Comparison of ENCODE assay signal across 15 cellular contexts in the genomic region with DNA sequence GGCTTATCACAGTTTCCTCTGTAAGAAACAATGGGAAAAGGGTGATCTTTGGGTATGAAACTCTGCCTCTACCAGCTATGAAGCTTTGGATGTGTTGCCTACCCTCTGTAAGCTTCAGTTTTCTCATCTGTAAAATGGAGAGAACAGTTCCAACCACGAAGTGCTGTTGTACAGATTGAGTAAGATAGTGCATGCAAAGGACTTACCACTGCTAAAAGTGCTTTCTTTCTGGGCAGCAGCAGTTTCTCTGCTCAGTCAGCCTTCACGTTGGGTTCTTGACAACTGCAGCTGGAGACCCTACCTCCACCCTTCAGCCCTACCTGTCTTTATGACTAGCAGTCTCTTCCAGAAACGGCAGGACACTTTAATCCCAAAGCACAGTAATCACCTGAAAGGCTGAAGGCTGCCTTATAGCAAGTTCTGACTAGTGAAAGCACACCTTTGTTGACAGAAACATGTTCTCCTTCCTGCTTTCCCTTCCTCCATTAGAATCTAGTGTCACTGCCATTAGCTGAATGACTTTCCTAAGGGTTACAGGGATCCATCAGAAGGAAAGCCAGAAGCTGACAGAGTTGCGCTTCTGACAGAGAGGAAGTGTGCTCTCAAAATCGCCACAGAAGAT.
DNase-seq lines count a peak whose midpoint lies in the region; ATAC-seq and TF ChIP-seq lines count a peak whose summit lies in the region.
"Had no signal": no experiment of that assay in that cellular context is flagged by ENCODE, and none has a peak within 500 bp of the region (broad histone marks: within the 10 kb centered on the region; RNA-seq: fewer than 3 reads in every experiment).

No MANE protein-coding gene starts in this region.

- H3K36me3 ChIP-seq in suprapubic skin = no peaks in the 10 kb centered on the region

- no peak for TF ChIP-seq POLR2A in suprapubic skin (IDR thresholded peaks at IDR 0.05)

- H3K36me3 Mint-ChIP-seq in activated T-helper 17 cell treated with anti-CD3 and anti-CD28 coated beads, Interleukin-2, amount 50 U/mL, for 72 hours (ENCODE audit: low read depth) = no peaks in the 10 kb centered on the region
- H3K36me3 Mint-ChIP-seq: stimulated activated effector memory CD8-positive, alpha-beta T cell treated with anti-CD3 and anti-CD28 coated beads, Interleukin-12 subunit alpha, Interleukin-12 subunit beta, amount 100 ng/mL, for 72 hours had no signal

- H3K27ac ChIP-seq in suprapubic skin = peak overlapping the region; percentile 68
- H3K27ac ChIP-seq: PC-9 had no signal

- no peaks in the 10 kb centered on the region for H3K9me3 ChIP-seq in suprapubic skin

- peaks cover 3% of the 10 kb centered on the region for H3K27me3 Mint-ChIP-seq in activated T-helper 17 cell treated with anti-CD3 and anti-CD28 coated beads, Interleukin-2, amount 50 U/mL, for 72 hours
- H3K27me3 Mint-ChIP-seq: CD4-positive, alpha-beta T cell had no signal

- no peak overlapping the region for H3K27ac Mint-ChIP-seq in activated T-helper 17 cell treated with anti-CD3 and anti-CD28 coated beads, Interleukin-2, amount 50 U/mL, for 72 hours
- H3K27ac Mint-ChIP-seq: CD4-positive, alpha-beta T cell; stimulated activated effector memory CD8-positive, alpha-beta T cell treated with anti-CD3 and anti-CD28 coated beads, Interleukin-12 subunit alpha, Interleukin-12 subunit beta, amount 100 ng/mL, for 72 hours had no signal

- H3K27me3 ChIP-seq in suprapubic skin = no peaks in the 10 kb centered on the region

- DNase-seq in GM20000 (ENCODE audit: low spot score) (peak; percentile 31), islet precursor cell (peak; percentile 23), suprapubic skin (ENCODE audit: low spot score in 2 of 2) (no peak), GDM1 (lab: John Stamatoyannopoulos, UW) (no peak)
- DNase-seq: CD4-positive, alpha-beta T cell; cortex of kidney; mesendoderm; NCI-H1105; NCI-H510A; PC-9; stimulated activated CD4-positive, alpha-beta T cell treated with anti-CD3 and anti-CD28 coated beads, Interleukin-2, amount 100 ng/mL, for 48 hours had no signal

- H3K4me3 Mint-ChIP-seq in activated T-helper 17 cell treated with anti-CD3 and anti-CD28 coated beads, Interleukin-2, amount 50 U/mL, for 72 hours = no peak overlapping the region
- H3K4me3 Mint-ChIP-seq: CD4-positive, alpha-beta T cell; stimulated activated effector memory CD8-positive, alpha-beta T cell treated with anti-CD3 and anti-CD28 coated beads, Interleukin-12 subunit alpha, Interleukin-12 subunit beta, amount 100 ng/mL, for 72 hours had no signal

- no peak for TF ChIP-seq CTCF in GM20000 (IDR thresholded peaks at IDR 0.05; ENCODE audit: extremely low read depth, missing control alignments)
- TF ChIP-seq CTCF in suprapubic skin (IDR thresholded peaks at IDR 0.05) = no peak

- H3K4me1 ChIP-seq in suprapubic skin = peaks cover 56% of the 10 kb centered on the region

- ATAC-seq in activated T-helper 17 cell treated with anti-CD3 and anti-CD28 coated beads, Interleukin-2, amount 50 U/mL, for 72 hours (replicated peaks) = peak; percentile 23
- no peak for ATAC-seq in GM18519 (IDR thresholded peaks at IDR 0.05; ENCODE audit: low FRiP score, unreplicated experiment)
- ATAC-seq in HG03159 (IDR thresholded peaks at IDR 0.05; ENCODE audit: unreplicated experiment) = no peak
- ATAC-seq: stimulated activated effector memory CD8-positive, alpha-beta T cell treated with anti-CD3 and anti-CD28 coated beads, Interleukin-12 subunit alpha, Interleukin-12 subunit beta, amount 100 ng/mL, for 72 hours had no signal

- TF ChIP-seq EP300 in suprapubic skin (IDR thresholded peaks at IDR 0.05) = no peak

- 34% methylated on average over 5 of the region's 5 CpGs for WGBS in suprapubic skin

- no peaks in the 10 kb centered on the region for H3K4me1 Mint-ChIP-seq in activated T-helper 17 cell treated with anti-CD3 and anti-CD28 coated beads, Interleukin-2, amount 50 U/mL, for 72 hours
- H3K4me1 Mint-ChIP-seq: stimulated activated effector memory CD8-positive, alpha-beta T cell treated with anti-CD3 and anti-CD28 coated beads, Interleukin-12 subunit alpha, Interleukin-12 subunit beta, amount 100 ng/mL, for 72 hours had no signal

- no peak overlapping the region for H3K4me3 ChIP-seq in suprapubic skin
- H3K4me3 ChIP-seq: PC-9 had no signal

- H3K9me3 Mint-ChIP-seq in activated T-helper 17 cell treated with anti-CD3 and anti-CD28 coated beads, Interleukin-2, amount 50 U/mL, for 72 hours = no peaks in the 10 kb centered on the region
- H3K9me3 Mint-ChIP-seq: CD4-positive, alpha-beta T cell; stimulated activated effector memory CD8-positive, alpha-beta T cell treated with anti-CD3 and anti-CD28 coated beads, Interleukin-12 subunit alpha, Interleukin-12 subunit beta, amount 100 ng/mL, for 72 hours had no signal

Comparison
In these comparisons a context has a peak if more than half of its experiments do, and no peak if none do; other contexts are left out.
1. DNase-seq: peak in GM20000 (single experiment) and islet precursor cell (single experiment); none in suprapubic skin (0 of 2) and GDM1 (single experiment).